1 cellular context compared by ENCODE assay signal in the genomic region with DNA sequence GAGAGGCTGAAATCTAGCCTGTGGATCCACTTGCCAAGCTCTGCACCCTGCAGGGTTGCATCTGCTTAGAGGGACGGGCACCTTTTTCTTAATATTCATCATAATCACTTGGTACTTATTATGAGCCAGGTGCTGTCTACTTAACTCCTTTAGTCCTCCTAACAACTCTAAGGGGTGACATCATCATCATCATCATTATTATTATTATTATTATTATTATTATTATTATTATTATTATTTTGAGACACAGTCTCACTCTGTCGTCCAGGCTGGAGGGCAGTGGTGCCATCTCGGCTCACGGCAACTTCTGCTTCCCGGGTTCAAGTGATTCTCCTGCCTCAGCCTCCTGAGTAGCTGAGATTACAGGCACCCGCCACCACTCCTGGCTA.
A peak's percentile ranks its signal among the peaks of the same experiment; 100 is the strongest.
TF ChIP-seq lines count a peak whose summit lies in the region.
"Not testable (repeated sequence)": the region's sequence is repeated elsewhere in the genome, so short reads cannot be mapped to it uniquely, and the experiment has no call there.

No MANE protein-coding gene starts in this region.

TF ChIP-seq in HepG2, 621 proteins besides CTCF, POLR2A, EP300 and RAD21:
- TF ChIP-seq ATF7 (IDR thresholded peaks at IDR 0.05): peak; percentile 62; the same call in 1 of the 2 replicates
- TF ChIP-seq ATF7 (CRISPR knock-in tag; IDR thresholded peaks at IDR 0.05): not testable (repeated sequence)
